In the genomic region with DNA sequence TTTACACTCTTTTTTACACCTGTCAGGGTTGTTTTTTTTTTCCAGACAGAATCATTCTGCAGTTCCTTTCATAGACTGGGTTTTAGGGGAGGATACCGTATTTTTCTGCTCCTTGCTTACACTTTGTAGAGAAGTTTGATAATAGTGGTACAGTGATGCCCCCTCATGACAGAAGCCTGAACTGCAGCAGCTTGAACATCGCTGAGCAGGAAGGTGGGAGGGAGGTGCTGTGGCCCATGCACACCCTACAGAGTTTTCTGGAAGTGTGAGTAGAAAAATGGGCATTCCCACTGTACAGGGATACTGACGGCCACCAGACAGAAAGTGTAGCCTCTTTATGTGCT, we compare ENCODE assay signal across 8 cellular contexts. TPM values are rescaled to one million over a fixed set of nuclear protein-coding genes. Genes with fewer than 3 reads are reported as not detected.
DNase-seq lines count a peak whose midpoint lies in the region; ATAC-seq, FAIRE-seq and TF ChIP-seq lines count a peak whose summit lies in the region.

No MANE protein-coding gene starts in this region.

- no peak overlapping the region for H2BK12ac ChIP-seq in H1 (ENCODE audit: low read depth, low read length)

- H3K27ac ChIP-seq in H1 (ENCODE audit: low read depth, low read length): no peak overlapping the region

- no peak overlapping the region for H2AFZ ChIP-seq in H1 (ENCODE audit: low read length)

- no peak overlapping the region for H3K14ac ChIP-seq in H1 (ENCODE audit: insufficient read length)

- H3K27me3 Mint-ChIP-seq in activated CD8-positive, alpha-beta T cell treated with anti-CD3 and anti-CD28 coated beads, Interleukin-2, amount 10 ng/mL, durations not matched to agents 7 days and 5 days (ENCODE audit: low read depth): peaks cover 4% of the 10 kb centered on the region

- H3K36me3 ChIP-seq in BJ (ENCODE audit: control insufficient read depth, insufficient read depth, low read length) (no peaks in the 10 kb centered on the region), H1 (ENCODE audit: control insufficient read depth in 2 of 4, insufficient read depth in 4 of 4, low read length in 3 of 4) (peaks cover 0 to 2% (median 0%) of the 10 kb centered on the region in 4 experiments; a peak in 1 of 8 replicates)

- TF ChIP-seq RAD21 in H1 (IDR thresholded peaks at IDR 0.05 in 1 of 2, conservative IDR thresholded peaks at IDR 0.05 in 1 of 2; ENCODE audit: low read depth in 2 of 2, low read length in 2 of 2): peak; percentile 79 to 83

- H3K36me3 Mint-ChIP-seq in activated CD8-positive, alpha-beta T cell treated with anti-CD3 and anti-CD28 coated beads, Interleukin-2, amount 10 ng/mL, durations not matched to agents 7 days and 5 days (ENCODE audit: low read depth): no peaks in the 10 kb centered on the region

- no peak overlapping the region for H3K18ac ChIP-seq in H1 (ENCODE audit: extremely low read depth, low read length)

- peaks cover 0 to 4% (median 0%) of the 10 kb centered on the region in 4 experiments; a peak in 2 of 7 replicates for H3K4me1 ChIP-seq in H1 (replicated peaks in 1 of 4; ENCODE audit: control insufficient read depth in 3 of 4, insufficient read depth in 4 of 4, low read length in 3 of 4)

- 17% methylated on average over 3 of the region's 3 CpGs; no CpG with 5 or more reads in 1 of the 2 experiments for WGBS in H1 (ENCODE audit: extremely low coverage in 1 of 2, insufficient coverage in 1 of 2, insufficient read length in 1 of 2, insufficient replicate concordance in 2 of 2, low coverage in 1 of 2, low lambda C conversion rate in 2 of 2, missing lambda C conversion rate in 1 of 2), 2 experiments

- H2BK5ac ChIP-seq in H1 (ENCODE audit: low read depth, low read length): no peak overlapping the region

- no peak for TF ChIP-seq POLR2A in H1 (IDR thresholded peaks at IDR 0.05; ENCODE audit: control extremely low read depth in 1 of 2, low read depth in 2 of 2, low read length in 2 of 2)

- no peaks in the 10 kb centered on the region for H3K27me3 ChIP-seq in BJ (ENCODE audit: control insufficient read depth, insufficient read depth, low read length)
- no peaks in the 10 kb centered on the region for H3K27me3 ChIP-seq in H1 (replicated peaks in 1 of 4; ENCODE audit: control insufficient read depth in 3 of 4, extremely low read depth in 1 of 4, insufficient read depth in 3 of 4, low read length in 3 of 4)

- 0 out of 4 replicates have a peak overlapping the region, but pooled peaks of 1 of the 2 experiments have one; percentile 18 for H3K4me2 ChIP-seq in H1 (ENCODE audit: insufficient read depth in 1 of 2, low read depth in 2 of 2, low read length in 2 of 2)

- no peak overlapping the region for H3K9ac ChIP-seq in H1 (replicated peaks in 1 of 4; ENCODE audit: extremely low read depth in 1 of 4, low read depth in 3 of 4, low read length in 3 of 4)

- no peak for TF ChIP-seq EP300 in H1 (IDR thresholded peaks at IDR 0.05; ENCODE audit: borderline replicate concordance in 1 of 2, low read depth in 2 of 2, low read length in 2 of 2)

- H3K56ac ChIP-seq in H1 (replicated peaks; ENCODE audit: insufficient read length, low read depth, low read length): no peak overlapping the region

- no peak overlapping the region for H4K91ac ChIP-seq in H1 (replicated peaks; ENCODE audit: insufficient read length, low read length)

- CTCF ChIA-PET in BJ (lab: Yijun Ruan, JAX) (interaction anchor here (0.6 to 4.6 kb wide), 12 partner anchors 8 to 253 kb away, joined by 3 to 28 read pairs (median 4); no protein-coding TSS in a partner anchor), H1 (lab: Charles Lee; ENCODE audit: partially characterized antibody) (interaction anchor here (0.6 to 2.1 kb wide), 9 partner anchors 25 to 285 kb away, joined by 3 to 26 read pairs (median 3); a partner anchor contains a TSS)
- CTCF ChIA-PET in activated CD8-positive, alpha-beta T cell treated with anti-CD3 and anti-CD28 coated beads, Interleukin-2, amount 10 ng/mL, durations not matched to agents 7 days and 5 days (lab: Charles Lee): interaction anchor here (0.6 to 2.1 kb wide), 13 partner anchors 9 to 662 kb away, joined by 3 to 21 read pairs (median 4); no protein-coding TSS in a partner anchor

- H4K8ac ChIP-seq in H1 (ENCODE audit: extremely low read depth, insufficient read depth, low read length): no peak overlapping the region

- H3K23me2 ChIP-seq in H1 (ENCODE audit: low read depth, low read length): no peaks in the 10 kb centered on the region

- no peak overlapping the region for H4K5ac ChIP-seq in H1 (ENCODE audit: insufficient read length, low read depth, low read length)

- H3K23ac ChIP-seq in H1 (ENCODE audit: insufficient read length): no peak overlapping the region

- ATAC-seq in GM19023 (IDR thresholded peaks at IDR 0.05; ENCODE audit: unreplicated experiment): peak; percentile 92
- peak; percentile 95 for ATAC-seq in HG03354 (IDR thresholded peaks at IDR 0.05; ENCODE audit: poor library complexity, severe bottlenecking, unreplicated experiment)
- ATAC-seq in activated CD8-positive, alpha-beta T cell treated with anti-CD3 and anti-CD28 coated beads, Interleukin-2, amount 10 ng/mL, durations not matched to agents 7 days and 5 days: peak; percentile 93

- H3K4me3 ChIP-seq in BJ (ENCODE audit: low read depth, low read length) (no peak overlapping the region), H1 (ENCODE audit: extremely low read depth in 1 of 4, insufficient read depth in 2 of 4, low read depth in 3 of 4, low read length in 4 of 4) (no peak overlapping the region)

- no peak overlapping the region for H2BK20ac ChIP-seq in H1 (ENCODE audit: low read length)

- TF ChIP-seq CTCF in BJ (IDR thresholded peaks at IDR 0.05; ENCODE audit: insufficient read depth, low read depth, low read length) (peak; percentile 76), H1 (IDR thresholded peaks at IDR 0.05; ENCODE audit: control extremely low read depth in 1 of 3, insufficient read depth in 1 of 3, low read depth in 1 of 3, low read length in 3 of 3) (peak; percentile 68 to 79 (median 70))

- H3K9me3 Mint-ChIP-seq in activated CD8-positive, alpha-beta T cell treated with anti-CD3 and anti-CD28 coated beads, Interleukin-2, amount 10 ng/mL, durations not matched to agents 7 days and 5 days (ENCODE audit: insufficient read depth): no peaks in the 10 kb centered on the region

- FAIRE-seq in H1 (lab: Jason Lieb, UNC): peak; percentile 94

- H3K79me1 ChIP-seq in H1 (ENCODE audit: low read depth, low read length): no peaks in the 10 kb centered on the region

- no peak overlapping the region for H2BK120ac ChIP-seq in H1 (replicated peaks; ENCODE audit: low read depth, low read length)

- no peaks in the 10 kb centered on the region for H3K79me2 ChIP-seq in H1 (ENCODE audit: control insufficient read depth in 1 of 2, insufficient read depth in 2 of 2, low read length in 2 of 2)

- DNase-seq in BJ (ENCODE audit: low read depth) (no peak), NCI-H748 (lab: John Stamatoyannopoulos, UW; ENCODE audit: unreplicated experiment) (peak; percentile 60), H1 (ENCODE audit: low read depth in 1 of 2, low spot score in 2 of 2) (peak; percentile 36 to 85), mucosa of gallbladder (ENCODE audit: low spot score) (peak; percentile 70)
- DNase-seq in activated CD8-positive, alpha-beta T cell treated with anti-CD3 and anti-CD28 coated beads, Interleukin-2, amount 10 ng/mL, durations not matched to agents 7 days and 5 days: peak; percentile 82
- DNase-seq in stimulated activated CD8-positive, alpha-beta memory T cell treated with anti-CD3 and anti-CD28 coated beads, Interleukin-4, amount 100 ng/mL, for 48 hours: peak; percentile 84

- peak overlapping the region; percentile 76 for H3K4me3 Mint-ChIP-seq in activated CD8-positive, alpha-beta T cell treated with anti-CD3 and anti-CD28 coated beads, Interleukin-2, amount 10 ng/mL, durations not matched to agents 7 days and 5 days

- no peak overlapping the region for H3K4ac ChIP-seq in H1 (replicated peaks; ENCODE audit: insufficient read length, low read depth, low read length)

- H3K27ac Mint-ChIP-seq in activated CD8-positive, alpha-beta T cell treated with anti-CD3 and anti-CD28 coated beads, Interleukin-2, amount 10 ng/mL, durations not matched to agents 7 days and 5 days: peak overlapping the region; percentile 63

- POLR2A ChIA-PET in BJ (lab: Charles Lee): interaction anchor here (1.3 kb wide), 1 partner anchor 109 kb away, joined by 3 read pairs; no protein-coding TSS in a partner anchor
- POLR2A ChIA-PET in activated CD8-positive, alpha-beta T cell treated with anti-CD3 and anti-CD28 coated beads, Interleukin-2, amount 10 ng/mL, durations not matched to agents 7 days and 5 days (lab: Charles Lee): no interaction called here
- POLR2A ChIA-PET in H1 (lab: Charles Lee; ENCODE audit: partially characterized antibody): interaction anchor here (1.8 kb wide), 1 partner anchor 88 kb away, joined by 5 read pairs; a partner anchor contains a TSS

- no peaks in the 10 kb centered on the region for H4K20me1 ChIP-seq in H1 (replicated peaks in 1 of 2; ENCODE audit: control insufficient read depth in 1 of 2, insufficient read depth in 2 of 2, low read length in 2 of 2)

- peaks cover 0 to 10% of the 10 kb centered on the region in 2 experiments; a peak in 1 of 4 replicates for H3K9me3 ChIP-seq in H1 (ENCODE audit: insufficient read depth in 2 of 2, low read depth in 1 of 2, low read length in 1 of 2)

- H3K4me1 Mint-ChIP-seq in activated CD8-positive, alpha-beta T cell treated with anti-CD3 and anti-CD28 coated beads, Interleukin-2, amount 10 ng/mL, durations not matched to agents 7 days and 5 days (ENCODE audit: low read depth): peaks cover 11% of the 10 kb centered on the region

- H2BK15ac ChIP-seq in H1 (ENCODE audit: low read length): no peak overlapping the region

- H2AK5ac ChIP-seq in H1 (ENCODE audit: low read depth, low read length): no peak overlapping the region

TF ChIP-seq in H1, 55 proteins besides CTCF, POLR2A, EP300 and RAD21 (continues in another document):
- TF ChIP-seq RFX5 (IDR thresholded peaks at IDR 0.05; ENCODE audit: borderline replicate concordance, low read depth, low read length): no peak
- no peak for TF ChIP-seq POU5F1 (IDR thresholded peaks at IDR 0.05; ENCODE audit: low read depth, low read length)

RNA-seq across cellular contexts. Expression of a gene that starts 54.5 kb away (rescaled TPM):
- polyA plus RNA-seq in BJ (2011; rRNA removed) (0.48 and 0.56 TPM in 2 replicates), H1 (2011; rRNA removed) (0.21 and 0.28 TPM in 2 replicates)
- polyA minus RNA-seq in BJ (2011; rRNA and poly(A)+ RNA removed): 0.31 and 0.38 TPM in 2 replicates
- total RNA-seq in activated CD8-positive, alpha-beta T cell treated with anti-CD3 and anti-CD28 coated beads, Interleukin-2, amount 10 ng/mL, durations not matched to agents 7 days and 5 days: not detected
- 0.09 and 0.17 TPM in 2 replicates for total RNA-seq in H1 (2021; fragmentation: NEBNext Ultra II Directional; extraction: Animal tissue kit (Norgen Biotek cat#: 25700))
- polyA plus RNA-seq in H1 (2011; cell fraction: cytosol; rRNA removed): 0.30 TPM
- polyA plus RNA-seq in H1 (2011; cell fraction: nucleus; rRNA removed): 1.4 TPM
- 0.97 to 1.8 TPM (median 1.5 TPM) in 4 replicates for polyA plus RNA-seq in H1 (2012, experiment 1 of 2)
- polyA plus RNA-seq in H1 (2012, experiment 2 of 2): 0.20 TPM
- polyA plus RNA-seq in H1 (2013, experiment 1 of 2): 0.08 TPM
- polyA plus RNA-seq in H1 (2013, experiment 2 of 2): 0.07 TPM
- 0.07 and 0.19 TPM in 2 replicates for polyA minus RNA-seq in H1 (2011; rRNA and poly(A)+ RNA removed)
- not detected for polyA minus RNA-seq in H1 (2011; cell fraction: cytosol; rRNA and poly(A)+ RNA removed)
- polyA minus RNA-seq in H1 (2011; cell fraction: nucleus; rRNA and poly(A)+ RNA removed): 0.60 TPM
- total RNA-seq in mucosa of gallbladder: 0.92 TPM
